In genomic region chr6:43246301-43247114, GRCh38 we compare ENCODE assay signal across 8 cellular contexts. TPM values are rescaled to one million over a fixed set of nuclear protein-coding genes. Genes with fewer than 3 reads are reported as not detected.
A peak's percentile ranks its signal among the peaks of the same experiment; 100 is the strongest.
DNase-seq lines count a peak whose midpoint lies in the region; ATAC-seq and TF ChIP-seq lines count a peak whose summit lies in the region.

No MANE protein-coding gene starts in this region.

- H3K4me1 Mint-ChIP-seq in Calu3 (ENCODE audit: low read depth, unreplicated experiment) (peaks cover 10% of the 10 kb centered on the region), natural killer cell (peaks cover 9 to 13% of the 10 kb centered on the region in 2 donors)
- peaks cover 16% of the 10 kb centered on the region for H3K4me1 Mint-ChIP-seq in T-helper 2 cell treated with Interferon-gamma antibody and Interleukin-4, amounts not matched to agents 5 μg/mL and 100 μg/mL, for 36 hours (ENCODE audit: low read depth)

- TF ChIP-seq CTCF in Calu3 (IDR thresholded peaks at IDR 0.05; ENCODE audit: unreplicated experiment) (no peak), fibroblast of lung (conservative IDR thresholded peaks at IDR 0.05 in 1 of 2, IDR thresholded peaks at IDR 0.05 in 1 of 2; ENCODE audit: low read depth in 1 of 2, low read length in 2 of 2) (no peak), natural killer cell (IDR thresholded peaks at IDR 0.05) (no peak)

- BruUV-seq in Calu3 (replicated peaks; lab: Mats Ljungman, UMichigan), result no TSS peak

- DNase-seq in Calu3 (peak; percentile 84), fibroblast of lung (ENCODE audit: low read depth in 2 of 2) (peak in 1 of 2 donors; percentile 27), natural killer cell (no peak), AG20443 (ENCODE audit: low spot score) (no peak), OCI-M1 (lab: John Stamatoyannopoulos, UW) (no peak)
- no peak for DNase-seq in T-helper 2 cell treated with Interferon-gamma antibody and Interleukin-4, amounts not matched to agents 5 μg/mL and 100 μg/mL, for 36 hours (ENCODE audit: low spot score)

- H3K9me3 ChIP-seq in fibroblast of lung (ENCODE audit: control insufficient read depth, insufficient read depth, low read depth, low read length), result no peaks in the 10 kb centered on the region

- H3K36me3 ChIP-seq in fibroblast of lung (ENCODE audit: control insufficient read depth, insufficient read depth, low read length), result no peaks in the 10 kb centered on the region

- H3K4me3 Mint-ChIP-seq in Calu3 (ENCODE audit: low read depth, unreplicated experiment), result peak overlapping the region; percentile 73
- peak overlapping the region; percentile 80 for H3K4me3 Mint-ChIP-seq in T-helper 2 cell treated with Interferon-gamma antibody and Interleukin-4, amounts not matched to agents 5 μg/mL and 100 μg/mL, for 36 hours
- H3K4me3 Mint-ChIP-seq in natural killer cell, result peak overlapping the region; percentile 84

- H3K27me3 ChIP-seq in fibroblast of lung (ENCODE audit: control insufficient read depth, insufficient read depth, low read length), result peaks cover 62% of the 10 kb centered on the region

- H3K9me3 Mint-ChIP-seq in Calu3 (ENCODE audit: low read depth, unreplicated experiment), result no peaks in the 10 kb centered on the region
- H3K9me3 Mint-ChIP-seq in T-helper 2 cell treated with Interferon-gamma antibody and Interleukin-4, amounts not matched to agents 5 μg/mL and 100 μg/mL, for 36 hours, result no peaks in the 10 kb centered on the region
- H3K9me3 Mint-ChIP-seq in natural killer cell, result no peaks in the 10 kb centered on the region

- CTCF ChIA-PET in Calu3 (lab: Charles Lee), result interaction anchor here (0.5 to 1.3 kb wide), 10 partner anchors 8 to 543 kb away, joined by 3 to 12 read pairs (median 4); partner anchors contain the start of genes ABCC10, CUL9 and DNPH1

- H3K4me3 ChIP-seq in fibroblast of lung (replicated peaks in 1 of 4; ENCODE audit: control extremely low read depth in 1 of 4, insufficient read depth in 1 of 4, low read depth in 3 of 4, low read length in 4 of 4), result peak overlapping the region; percentile 21 to 53 (median 31)

- H3K27ac Mint-ChIP-seq in Calu3 (ENCODE audit: unreplicated experiment) (peak overlapping the region; percentile 32), natural killer cell (peak overlapping the region in 1 of 2 donors; percentile 92)
- H3K27ac Mint-ChIP-seq in T-helper 2 cell treated with Interferon-gamma antibody and Interleukin-4, amounts not matched to agents 5 μg/mL and 100 μg/mL, for 36 hours, result no peak overlapping the region

- no peaks in the 10 kb centered on the region for H3K4me1 ChIP-seq in fibroblast of lung (ENCODE audit: control insufficient read depth, extremely low read depth, insufficient read depth, low read length)

- no peak overlapping the region for H3K9ac ChIP-seq in fibroblast of lung (ENCODE audit: insufficient read depth, low read length)

- H3K4me2 ChIP-seq in fibroblast of lung (ENCODE audit: extremely low read depth, insufficient read depth, low read length), result peak overlapping the region; percentile 81

- H3K27ac ChIP-seq in fibroblast of lung (ENCODE audit: insufficient read depth, low read length), result no peak overlapping the region

- no peaks in the 10 kb centered on the region for H3K79me2 ChIP-seq in fibroblast of lung (ENCODE audit: control insufficient read depth, insufficient read depth, low read length)

- intact Hi-C loops in Calu3 (cut with micrococcal nuclease; ENCODE audit: unreplicated experiment) (no loop called here), natural killer cell (cut with micrococcal nuclease) (no loop called here)

- H4K20me1 ChIP-seq in fibroblast of lung (ENCODE audit: control insufficient read depth, extremely low read depth, insufficient read depth, low read length), result no peaks in the 10 kb centered on the region

- ATAC-seq in GM19397 (IDR thresholded peaks at IDR 0.05; ENCODE audit: unreplicated experiment) (peak; percentile 30), HG03520 (IDR thresholded peaks at IDR 0.05; ENCODE audit: unreplicated experiment) (peak; percentile 30), natural killer cell (peak in 2 of 3 donors; percentile 20 to 35)

- H3K27me3 Mint-ChIP-seq in Calu3 (ENCODE audit: unreplicated experiment) (peaks cover 25% of the 10 kb centered on the region), natural killer cell (ENCODE audit: low read depth in 2 of 2) (peaks cover 20 to 21% of the 10 kb centered on the region in 2 donors)
- H3K27me3 Mint-ChIP-seq in T-helper 2 cell treated with Interferon-gamma antibody and Interleukin-4, amounts not matched to agents 5 μg/mL and 100 μg/mL, for 36 hours (ENCODE audit: low read depth), result peaks cover 14% of the 10 kb centered on the region

- peaks cover 17% of the 10 kb centered on the region for H3K36me3 Mint-ChIP-seq in Calu3 (ENCODE audit: insufficient read depth, unreplicated experiment)
- H3K36me3 Mint-ChIP-seq in T-helper 2 cell treated with Interferon-gamma antibody and Interleukin-4, amounts not matched to agents 5 μg/mL and 100 μg/mL, for 36 hours (ENCODE audit: low read depth), result no peaks in the 10 kb centered on the region
- H3K36me3 Mint-ChIP-seq in natural killer cell, result no peaks in the 10 kb centered on the region

- H2AFZ ChIP-seq in fibroblast of lung (ENCODE audit: low read length), result peak overlapping the region; percentile 70

RNA-seq across cellular contexts. Expression of gene TTBK1, which starts 3.2 kb away (rescaled TPM):
- total RNA-seq in Calu3 (2022) (0.17 and 0.29 TPM in 2 replicates), fibroblast of lung (under 0.01 TPM in 2 replicates), natural killer cell (under 1 TPM in 1 of 3 donors, not detected in 2; 0.07 TPM)
- 0.03 TPM in 1 of 2 replicates, not detected in the other for polyA plus RNA-seq in fibroblast of lung
- polyA plus RNA-seq in fibroblast of lung (2012), result 0.02 TPM in 1 of 2 replicates, not detected in the other
- not detected in 2 replicates for polyA minus RNA-seq in fibroblast of lung (ENCODE audit: low replicate concordance)

RNA-seq across cellular contexts. Expression of gene DNPH1, which starts 17.2 kb away (rescaled TPM):
- total RNA-seq in Calu3 (2022) (82.6 and 86.8 TPM in 2 replicates), fibroblast of lung (39.5 and 52.5 TPM in 2 replicates), natural killer cell (10 to 100 TPM in 1 of 3 donors, 1 to 10 TPM in 2; 6.1 to 10.2 (median 8.0) TPM)
- 31.2 and 32.0 TPM in 2 replicates for polyA plus RNA-seq in fibroblast of lung
- 57.1 and 68.1 TPM in 2 replicates for polyA plus RNA-seq in fibroblast of lung (2012)
- 9.5 and 12.9 TPM in 2 replicates for polyA minus RNA-seq in fibroblast of lung (ENCODE audit: low replicate concordance)

RNA-seq across cellular contexts. Expression of gene SLC22A7, which starts 51.6 kb away (rescaled TPM):
- not detected in 2 replicates for total RNA-seq in Calu3 (2022)
- not detected in 2 replicates for total RNA-seq in fibroblast of lung
- not detected in 2 replicates for polyA plus RNA-seq in fibroblast of lung
- polyA plus RNA-seq in fibroblast of lung (2012), result not detected in 2 replicates
- polyA minus RNA-seq in fibroblast of lung (ENCODE audit: low replicate concordance), result not detected in 2 replicates
- total RNA-seq in natural killer cell, result not detected
